8 cellular contexts compared by ENCODE assay signal in the genomic region with DNA sequence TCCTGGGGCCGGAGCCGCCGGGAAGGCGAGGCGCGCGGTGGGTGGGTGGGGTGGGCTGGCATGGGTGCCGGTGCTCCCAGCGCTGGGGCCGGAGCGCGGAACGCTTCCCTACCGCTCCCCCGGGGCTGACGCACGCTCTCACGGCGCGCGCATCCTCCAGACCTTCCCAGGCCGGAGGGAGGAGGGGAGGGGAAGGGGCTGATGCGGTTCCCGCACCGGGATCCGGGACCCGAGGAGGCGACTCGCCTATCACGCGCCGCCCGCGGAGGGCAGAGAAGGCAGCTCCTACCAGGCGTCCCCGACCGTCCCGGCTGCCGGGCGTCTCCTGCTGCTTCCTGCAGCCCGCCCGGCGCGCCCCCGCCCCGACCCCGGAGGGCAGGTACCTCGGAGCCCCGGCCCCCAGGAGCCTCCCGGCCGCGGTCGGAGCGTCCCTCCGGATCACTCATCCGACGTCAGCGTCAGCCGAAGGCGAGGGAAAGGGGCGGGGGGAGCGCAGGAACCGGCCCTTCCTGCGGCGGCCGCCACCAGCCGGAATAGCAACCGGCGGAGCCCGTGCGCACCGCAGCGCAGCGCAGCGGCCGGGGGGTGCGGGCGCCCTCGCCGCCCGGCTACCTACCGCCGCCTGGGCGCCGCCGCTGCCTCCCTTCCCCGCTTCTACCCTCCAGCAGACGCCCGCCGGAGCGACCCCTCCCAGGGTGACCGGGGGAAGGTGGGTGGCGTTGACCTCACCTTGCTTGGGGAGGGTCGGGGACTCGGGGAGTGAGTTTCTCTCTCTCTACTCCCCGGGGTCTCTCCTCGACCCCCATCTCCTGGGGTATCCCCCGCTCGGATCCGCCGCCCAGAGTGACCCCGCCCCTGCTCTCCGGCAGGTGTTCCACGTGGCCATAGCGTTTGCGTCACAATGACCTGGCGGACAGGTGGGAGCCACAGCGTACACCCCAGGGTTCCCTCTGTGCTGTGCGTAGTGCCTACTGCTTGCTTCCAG. TPM values are rescaled to one million over a fixed set of nuclear protein-coding genes. Genes with fewer than 3 reads are reported as not detected.
DNase-seq lines count a peak whose midpoint lies in the region; ATAC-seq and TF ChIP-seq lines count a peak whose summit lies in the region.

Gene ICA1, minus strand, starts transcription at position 457 of the 985 bp plus-strand sequence. CDS start 26,241 bp downstream, outside the sequence.

- H4K20me1 ChIP-seq in BLaER1 treated with 17β-estradiol and CSF1 and Interleukin-3, amounts not matched to agents 10 nM and 100 nM, result no peaks in the 10 kb centered on the region

- intact Hi-C loops in prostate gland (cut with DNase I), result no loop called here

- peak within 1 kb of the TSS; percentile 46 to 78 (median 69) for H3K9ac ChIP-seq in BLaER1 treated with 17β-estradiol and CSF1 and Interleukin-3, amounts not matched to agents 10 nM and 100 nM

- peaks cover 9 to 50% (median 38%) of the 10 kb centered on the region in 11 experiments; a peak in 21 of 22 replicates for H3K27me3 ChIP-seq in BLaER1 treated with 17β-estradiol and CSF1 and Interleukin-3, amounts not matched to agents 10 nM and 100 nM
- H3K27me3 ChIP-seq in HL-60 (ENCODE audit: insufficient read depth, poor library complexity, severe bottlenecking) (no peaks in the 10 kb centered on the region), prostate gland (replicated peaks; ENCODE audit: insufficient read depth) (no peaks in the 10 kb centered on the region)

- WGBS in prostate gland, result 1% methylated on average over 64 of the region's 109 CpGs

- peak within 1 kb of the TSS; percentile 73 to 83 (median 76) for H3K4me3 ChIP-seq in BLaER1 treated with 17β-estradiol and CSF1 and Interleukin-3, amounts not matched to agents 10 nM and 100 nM
- H3K4me3 ChIP-seq in HL-60 (replicated peaks; ENCODE audit: insufficient read depth, low read length), result peak within 1 kb of the TSS; percentile 79
- H3K4me3 ChIP-seq in prostate gland, result peak within 1 kb of the TSS; percentile 59 to 64

- no peaks in the 10 kb centered on the region for H3K36me3 ChIP-seq in BLaER1 treated with 17β-estradiol and CSF1 and Interleukin-3, amounts not matched to agents 10 nM and 100 nM
- no peaks in the 10 kb centered on the region for H3K36me3 ChIP-seq in prostate gland

- peaks cover 3 to 17% (median 11%) of the 10 kb centered on the region in 10 experiments; a peak in 13 of 20 replicates for H3K4me1 ChIP-seq in BLaER1 treated with 17β-estradiol and CSF1 and Interleukin-3, amounts not matched to agents 10 nM and 100 nM
- H3K4me1 ChIP-seq in prostate gland (replicated peaks), result no peaks in the 10 kb centered on the region

- TF ChIP-seq CTCF in HL-60 (IDR thresholded peaks at IDR 0.05; ENCODE audit: insufficient read depth, low read length) (no peak), prostate gland (IDR thresholded peaks at IDR 0.05) (no peak)

- ATAC-seq in GM19025 (IDR thresholded peaks at IDR 0.05; ENCODE audit: low read depth, unreplicated experiment), result peak; percentile 62
- ATAC-seq in GM19328 (IDR thresholded peaks at IDR 0.05; ENCODE audit: unreplicated experiment), result no peak

- peak within 1 kb of the TSS; percentile 81 to 95 (median 92) for H3K4me2 ChIP-seq in BLaER1 treated with 17β-estradiol and CSF1 and Interleukin-3, amounts not matched to agents 10 nM and 100 nM

- H3K9me3 ChIP-seq in BLaER1 treated with 17β-estradiol and CSF1 and Interleukin-3, amounts not matched to agents 10 nM and 100 nM (replicated peaks in 1 of 11), result 0 out of 22 replicates have a peak, but pooled peaks cover 0 to 5% (median 0%) of the 10 kb centered on the region in 11 experiments
- H3K9me3 ChIP-seq in prostate gland, result no peaks in the 10 kb centered on the region

- H3K27ac ChIP-seq in BLaER1 treated with 17β-estradiol and CSF1 and Interleukin-3, amounts not matched to agents 10 nM and 100 nM, result peak within 1 kb of the TSS in 7 of 11 experiments; percentile 9 to 66 (median 45); a peak in 11 of 22 replicates
- H3K27ac ChIP-seq in HL-60 (replicated peaks) (peak within 1 kb of the TSS; percentile 53), prostate gland (peak within 1 kb of the TSS; percentile 89 to 91)

- DNase-seq in HL-60 (ENCODE audit: low read depth in 1 of 2, low spot score in 1 of 2) (peak; percentile 16 to 61), OCI-M1 (lab: John Stamatoyannopoulos, UW) (peak; percentile 63), astrocyte of the hippocampus (ENCODE audit: low read depth, low spot score) (peak; percentile 77), hepatic stellate cell (ENCODE audit: low spot score) (peak; percentile 19), prostate gland (ENCODE audit: low spot score) (peak; percentile 69)

- peak; percentile 75 for TF ChIP-seq POLR2A in prostate gland (IDR thresholded peaks at IDR 0.05)

RNA-seq across cellular contexts. Expression of gene ICA1, which starts in this region (rescaled TPM):
- 10 to 100 TPM; 49.1 to 51.0 TPM for total RNA-seq in prostate gland

Comparison
In these comparisons a context has a peak if more than half of its experiments do, and no peak if none do; other contexts are left out.
1. DNase-seq: peak in every context shown above with its lines; median percentile 77 in astrocyte of the hippocampus; 69 in prostate gland; 63 in OCI-M1; 38 in HL-60; 19 in hepatic stellate cell.